ENCODE assay signal across 16 cellular contexts in the genomic region with DNA sequence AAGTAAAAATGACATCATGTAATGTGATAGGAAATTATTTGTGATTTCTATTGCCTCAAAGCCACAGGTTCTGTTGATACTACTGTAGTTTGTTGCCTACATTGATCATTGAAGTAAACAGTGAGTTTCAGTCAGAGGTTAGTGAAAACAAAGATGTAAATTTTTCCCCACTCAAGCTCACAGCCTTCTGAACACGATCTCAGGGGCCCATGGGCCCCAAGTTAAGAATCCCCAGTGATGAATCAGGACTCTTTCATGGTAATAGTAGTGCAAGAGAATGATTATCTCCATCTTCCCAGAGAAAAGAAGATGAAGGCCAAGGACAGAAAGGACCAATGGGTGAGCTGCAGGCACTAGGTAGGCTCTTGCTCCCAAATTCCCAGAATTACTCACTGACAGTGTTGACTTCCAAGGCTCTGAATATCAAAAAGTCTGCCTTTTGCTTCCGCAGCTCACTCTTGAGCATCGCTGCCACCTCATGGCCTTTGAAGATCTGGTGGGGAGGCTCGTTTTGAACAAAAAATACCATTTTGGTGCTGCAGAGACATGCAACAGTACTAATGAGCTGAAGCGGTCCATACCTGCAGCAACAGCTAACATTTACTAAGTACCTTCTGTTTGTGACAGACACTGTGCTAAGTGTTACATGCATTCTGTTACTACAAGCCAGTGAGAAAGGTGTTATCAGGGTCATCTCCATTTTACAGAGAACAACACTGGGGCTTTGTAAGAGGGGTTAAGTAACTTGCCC.
DNase-seq lines count a peak whose midpoint lies in the region; ATAC-seq and TF ChIP-seq lines count a peak whose summit lies in the region.
"Had no signal": no experiment of that assay in that cellular context is flagged by ENCODE, and none has a peak within 500 bp of the region (broad histone marks: within the 10 kb centered on the region; RNA-seq: fewer than 3 reads in every experiment).

No MANE protein-coding gene starts in this region.

- no peak overlapping the region for H3K4me2 ChIP-seq in osteoblast (ENCODE audit: insufficient read depth, low read length)
- H3K4me2 ChIP-seq: BLaER1 had no signal

- no peaks in the 10 kb centered on the region for H3K27me3 Mint-ChIP-seq in activated naive CD4-positive, alpha-beta T cell treated with anti-CD3 and anti-CD28 coated beads for 36 hours (ENCODE audit: low read depth)
- peaks cover 3% of the 10 kb centered on the region for H3K27me3 Mint-ChIP-seq in brain

- 78 to 83% methylated on average over 5 of the region's 5 CpGs for WGBS in lower leg skin, 2 donors

- peaks cover 2% of the 10 kb centered on the region for H4K20me1 ChIP-seq in osteoblast (ENCODE audit: insufficient read depth, low read length)
- H4K20me1 ChIP-seq: BLaER1 had no signal

- H3K4me1 ChIP-seq in osteoblast (ENCODE audit: insufficient read depth, low read length), result peaks cover 12% of the 10 kb centered on the region
- H3K4me1 ChIP-seq: BLaER1 had no signal

- peak; percentile 12 for DNase-seq in activated naive CD4-positive, alpha-beta T cell treated with anti-CD3 and anti-CD28 coated beads for 36 hours
- DNase-seq in activated naive CD4-positive, alpha-beta T cell treated with Interleukin-2 at 50 U/mL for 16 hours, result no peak
- DNase-seq in LNCaP clone FGC (ENCODE audit: low read depth) (no peak), osteoblast (ENCODE audit: insufficient read length, low spot score, missing footprints) (no peak), T1000 (lab: John Stamatoyannopoulos, UW) (no peak), lower leg skin (ENCODE audit: low spot score in 2 of 2) (no peak)
- DNase-seq: activated CD4-positive, alpha-beta T cell treated with anti-CD3 and anti-CD28 coated beads, Interleukin-2, amount 50 U/mL, for 48 hours; effector memory CD4-positive, alpha-beta T cell; heart left ventricle; lower lobe of right lung; NCI-H1092; NCI-H774; ovary had no signal

- H3K9me3 ChIP-seq in osteoblast (ENCODE audit: low read depth, low read length), result no peaks in the 10 kb centered on the region
- H3K9me3 ChIP-seq: BLaER1, heart left ventricle, lower lobe of right lung, ovary had no signal

- no peak overlapping the region for H3K4me3 Mint-ChIP-seq in activated naive CD4-positive, alpha-beta T cell treated with anti-CD3 and anti-CD28 coated beads for 36 hours
- no peak overlapping the region for H3K4me3 Mint-ChIP-seq in brain

- intact Hi-C loops in activated naive CD4-positive, alpha-beta T cell treated with anti-CD3 and anti-CD28 coated beads for 36 hours (cut with micrococcal nuclease), result loop anchor here (5.0 to 10.0 kb wide), 2 partner anchors 242 to 579 kb away; no protein-coding TSS in a partner anchor
- intact Hi-C loops in lower leg skin (cut with DNase I; ENCODE audit: low total_unique reads), result no loop called here

- H3K36me3 ChIP-seq in osteoblast (ENCODE audit: insufficient read depth, low read length), result peaks cover 48% of the 10 kb centered on the region
- H3K36me3 ChIP-seq: ovary had no signal

- peaks cover 18% of the 10 kb centered on the region for H3K36me3 Mint-ChIP-seq in activated naive CD4-positive, alpha-beta T cell treated with anti-CD3 and anti-CD28 coated beads for 36 hours (ENCODE audit: low read depth)
- peaks cover 28% of the 10 kb centered on the region for H3K36me3 Mint-ChIP-seq in brain

- no peaks in the 10 kb centered on the region for H3K79me2 ChIP-seq in osteoblast (ENCODE audit: insufficient read depth, low read length)

- no peak overlapping the region for H3K4me3 ChIP-seq in LNCaP clone FGC (ENCODE audit: low read depth, low read length)
- no peak overlapping the region for H3K4me3 ChIP-seq in osteoblast (ENCODE audit: insufficient read depth, low read length)
- H3K4me3 ChIP-seq in lower leg skin (ENCODE audit: low read depth, poor library complexity, severe bottlenecking), result no peak overlapping the region
- H3K4me3 ChIP-seq: BLaER1, heart left ventricle, lower lobe of right lung, ovary had no signal

- no peak for ATAC-seq in GM19351 (IDR thresholded peaks at IDR 0.05; ENCODE audit: unreplicated experiment)
- ATAC-seq: heart left ventricle, lower lobe of right lung had no signal

- H3K27me3 ChIP-seq in osteoblast (ENCODE audit: insufficient read depth, low read length), result no peaks in the 10 kb centered on the region
- H3K27me3 ChIP-seq: BLaER1, heart left ventricle, ovary had no signal

- H3K4me1 Mint-ChIP-seq in activated naive CD4-positive, alpha-beta T cell treated with anti-CD3 and anti-CD28 coated beads for 36 hours (ENCODE audit: low read depth), result peaks cover 12% of the 10 kb centered on the region
- H3K4me1 Mint-ChIP-seq in brain, result peaks cover 12% of the 10 kb centered on the region

- TF ChIP-seq POLR2A in lower leg skin (IDR thresholded peaks at IDR 0.05), result no peak

- H2AFZ ChIP-seq in osteoblast (ENCODE audit: low read length), result no peak overlapping the region

- CTCF ChIA-PET in activated naive CD4-positive, alpha-beta T cell treated with anti-CD3 and anti-CD28 coated beads for 36 hours (lab: Charles Lee), result interaction anchor here (1.1 to 9.4 kb wide), 7 partner anchors 8 to 579 kb away, joined by 3 to 147 read pairs (median 4); no protein-coding TSS in a partner anchor

- TF ChIP-seq CTCF in LNCaP clone FGC (IDR thresholded peaks at IDR 0.05; ENCODE audit: control insufficient read depth, extremely low read depth, insufficient read depth), result peak; percentile 41
- peak; percentile 15 for TF ChIP-seq CTCF in brain (conservative IDR thresholded peaks at IDR 0.05)
- TF ChIP-seq CTCF in osteoblast (IDR thresholded peaks at IDR 0.05; ENCODE audit: extremely low read depth, low read depth, low read length), result peak; percentile 28
- TF ChIP-seq CTCF in lower leg skin (IDR thresholded peaks at IDR 0.05), result no peak

- H3K27ac ChIP-seq in osteoblast (ENCODE audit: low read depth, low read length), result no peak overlapping the region
- H3K27ac ChIP-seq: BLaER1, heart left ventricle, ovary had no signal

- H3K27ac Mint-ChIP-seq in activated naive CD4-positive, alpha-beta T cell treated with anti-CD3 and anti-CD28 coated beads for 36 hours, result no peak overlapping the region
- no peak overlapping the region for H3K27ac Mint-ChIP-seq in brain

- no peaks in the 10 kb centered on the region for H3K9me3 Mint-ChIP-seq in activated naive CD4-positive, alpha-beta T cell treated with anti-CD3 and anti-CD28 coated beads for 36 hours
- no peaks in the 10 kb centered on the region for H3K9me3 Mint-ChIP-seq in brain

Comparison
In these comparisons a context has a peak if more than half of its experiments do, and no peak if none do; other contexts are left out.
1. CTCF ChIP-seq: peak in LNCaP clone FGC (single experiment), brain (2 of 2) and osteoblast (single experiment); none in lower leg skin (0 of 3).